Comparison of ENCODE assay signal across 8 cellular contexts in the genomic region with DNA sequence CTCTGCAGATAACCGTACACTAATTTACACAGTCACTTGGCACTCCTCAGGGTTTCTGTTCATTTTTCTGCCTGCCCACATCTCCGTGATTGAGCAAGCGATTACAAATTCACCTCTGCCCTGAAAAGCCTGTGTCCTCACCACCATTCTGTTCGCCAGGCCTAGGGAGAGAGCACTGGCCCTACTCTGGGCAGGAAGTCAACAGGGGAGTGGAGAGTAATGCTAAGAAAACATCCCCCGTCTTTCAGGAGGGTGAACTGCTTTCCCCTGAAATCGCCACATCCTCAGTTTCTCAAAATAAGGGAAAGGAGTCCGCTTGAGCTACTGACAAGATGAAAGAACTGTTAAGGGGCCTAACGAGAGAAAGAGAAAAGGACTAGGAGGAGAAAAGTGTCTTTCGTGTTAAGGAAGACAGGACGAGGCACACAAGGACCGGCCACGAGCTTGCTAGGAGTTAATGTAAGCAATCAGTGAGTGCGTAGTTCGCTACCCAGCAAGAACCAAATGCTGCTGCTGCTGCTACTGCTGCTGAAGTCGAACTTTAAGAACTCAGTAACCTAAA. TPM values are rescaled to one million over a fixed set of nuclear protein-coding genes. Genes with fewer than 3 reads are reported as not detected.
A peak's percentile ranks its signal among the peaks of the same experiment; 100 is the strongest.
DNase-seq lines count a peak whose midpoint lies in the region; ATAC-seq lines count a peak whose summit lies in the region.

No MANE protein-coding gene starts in this region.

- H3K4me3 ChIP-seq in subcutaneous abdominal adipose tissue (ENCODE audit: low read depth in 1 of 5, low read length in 5 of 5) = peak overlapping the region; percentile 83 to 99 (median 96)

- DNase-seq in NCI-H510A treated with DMSO at 0.1 percent for 48 hours (lab: John Stamatoyannopoulos, UW) (peak; percentile 13), NCI-H510A (lab: John Stamatoyannopoulos, UW) (no peak), RPMI8226 (peak; percentile 37), cerebellum (ENCODE audit: low spot score) (peak; percentile 20), left kidney (ENCODE audit: low read depth, low spot score) (peak; percentile 66), cortex of kidney (lab: John Stamatoyannopoulos, UW) (no peak)

- H3K36me3 ChIP-seq in subcutaneous abdominal adipose tissue (ENCODE audit: control insufficient read depth in 5 of 5, insufficient read depth in 5 of 5, low read length in 5 of 5) = peaks cover 20 to 47% (median 36%) of the 10 kb centered on the region in 5 donors

- peaks cover 7 to 68% (median 55%) of the 10 kb centered on the region in 5 donors for H3K4me1 ChIP-seq in subcutaneous abdominal adipose tissue (ENCODE audit: control insufficient read depth in 5 of 5, insufficient read depth in 5 of 5, low read length in 5 of 5)

- peak; percentile 14 for ATAC-seq in HG02885 (IDR thresholded peaks at IDR 0.05; ENCODE audit: poor library complexity, unreplicated experiment)

- no peaks in the 10 kb centered on the region for H3K9me3 ChIP-seq in subcutaneous abdominal adipose tissue (ENCODE audit: control insufficient read depth in 5 of 5, low read length in 5 of 5)

- H3K9ac ChIP-seq in subcutaneous abdominal adipose tissue (ENCODE audit: low read length in 5 of 5) = peak overlapping the region; percentile 98 to 100 (median 99)

- H3K27ac ChIP-seq in subcutaneous abdominal adipose tissue (ENCODE audit: low read depth, low read length) = peak overlapping the region; percentile 99

- H3K27me3 ChIP-seq in subcutaneous abdominal adipose tissue (ENCODE audit: control insufficient read depth in 5 of 5, insufficient read depth in 4 of 5, low read length in 5 of 5) = no peaks in the 10 kb centered on the region

RNA-seq across cellular contexts. Expression of gene PEX19, which starts 0.6 kb away (rescaled TPM):
- total RNA-seq in cerebellum = 42.1 TPM

RNA-seq across cellular contexts. Expression of gene DCAF8, which starts 22.0 kb away (rescaled TPM):
- 108 TPM for total RNA-seq in cerebellum

RNA-seq across cellular contexts. Expression of gene COPA, which starts 58.7 kb away (rescaled TPM):
- 124 TPM for total RNA-seq in cerebellum

RNA-seq across cellular contexts. Expression of gene NCSTN, which starts 58.9 kb away (rescaled TPM):
- 34.4 TPM for total RNA-seq in cerebellum

Comparison
In these comparisons a context has a peak if more than half of its experiments do, and no peak if none do; other contexts are left out.
1. DNase-seq: peak in NCI-H510A treated with DMSO at 0.1 percent for 48 hours (single experiment), RPMI8226 (single experiment), cerebellum (single experiment) and left kidney (single experiment); none in NCI-H510A (single experiment) and cortex of kidney (single experiment).